In the genomic region with DNA sequence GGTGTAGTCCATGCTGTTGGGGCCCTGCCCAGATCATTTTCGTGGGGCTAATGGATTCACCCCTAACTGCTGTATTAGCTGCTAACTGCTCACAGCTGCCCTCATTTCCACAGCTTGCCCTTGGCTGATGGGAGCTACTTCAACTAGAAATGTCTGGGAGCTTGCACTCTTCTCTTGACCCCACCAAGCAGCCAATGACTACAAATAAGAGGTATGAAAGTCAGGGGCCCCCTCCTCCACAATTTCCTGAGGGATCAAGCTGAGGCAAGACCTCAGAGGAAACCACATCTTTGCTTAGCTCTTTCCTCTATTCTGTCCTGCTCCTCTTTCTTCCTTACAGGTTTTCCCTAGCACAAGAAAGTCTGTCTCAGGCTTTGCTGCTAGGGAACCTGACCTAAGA, we compare ENCODE assay signal across 16 cellular contexts.
"Had no signal": no experiment of that assay in that cellular context is flagged by ENCODE, and none has a peak within 500 bp of the region (broad histone marks: within the 10 kb centered on the region; RNA-seq: fewer than 3 reads in every experiment).

No MANE protein-coding gene starts in this region.

- H3K36me3 Mint-ChIP-seq: naive B cell had no signal

- H3K4me1 Mint-ChIP-seq: naive B cell, neural crest cell had no signal

- H3K27me3 Mint-ChIP-seq: naive B cell, progenitor cell of endocrine pancreas had no signal

- H3K4me3 ChIP-seq: dorsolateral prefrontal cortex, gastroesophageal sphincter, heart left ventricle, left ventricle myocardium inferior, tibial artery had no signal

- H3K27me3 ChIP-seq: gastroesophageal sphincter, heart left ventricle, tibial artery had no signal

- ATAC-seq: gastroesophageal sphincter; heart left ventricle; stimulated activated naive CD8-positive, alpha-beta T cell treated with anti-CD3 and anti-CD28 coated beads, Interleukin-15, Interleukin-2, amounts not matched to agents 100 U/mL and 50 U/mL, for 24 hours had no signal

- DNase-seq: activated CD4-positive, CD25-positive, alpha-beta regulatory T cell treated with anti-CD3 and anti-CD28 coated beads, Interleukin-2, amount 50 U/mL, for 72 hours; activated naive CD4-positive, alpha-beta T cell; aorta; dorsolateral prefrontal cortex; heart left ventricle; kidney glomerular epithelial cell; left ventricle myocardium inferior; naive B cell; stimulated activated naive CD8-positive, alpha-beta T cell treated with anti-CD3 and anti-CD28 coated beads, Interleukin-15, Interleukin-2, amounts not matched to agents 100 U/mL and 50 U/mL, for 24 hours; substantia nigra; tibial artery had no signal

- H3K9me3 ChIP-seq: gastroesophageal sphincter, heart left ventricle, tibial artery had no signal

- H3K36me3 ChIP-seq: gastroesophageal sphincter, heart left ventricle, left ventricle myocardium inferior, tibial artery had no signal

- H3K4me1 ChIP-seq: left ventricle myocardium inferior, tibial artery had no signal

- H3K27ac ChIP-seq: dorsolateral prefrontal cortex, gastroesophageal sphincter, heart left ventricle, left ventricle myocardium inferior, tibial artery, VCaP had no signal

- H3K27ac Mint-ChIP-seq: progenitor cell of endocrine pancreas had no signal

- H3K9me3 Mint-ChIP-seq: neural crest cell had no signal

- FAIRE-seq: colon had no signal

- H3K4me3 Mint-ChIP-seq: naive B cell, neural crest cell had no signal
